In the genomic region with DNA sequence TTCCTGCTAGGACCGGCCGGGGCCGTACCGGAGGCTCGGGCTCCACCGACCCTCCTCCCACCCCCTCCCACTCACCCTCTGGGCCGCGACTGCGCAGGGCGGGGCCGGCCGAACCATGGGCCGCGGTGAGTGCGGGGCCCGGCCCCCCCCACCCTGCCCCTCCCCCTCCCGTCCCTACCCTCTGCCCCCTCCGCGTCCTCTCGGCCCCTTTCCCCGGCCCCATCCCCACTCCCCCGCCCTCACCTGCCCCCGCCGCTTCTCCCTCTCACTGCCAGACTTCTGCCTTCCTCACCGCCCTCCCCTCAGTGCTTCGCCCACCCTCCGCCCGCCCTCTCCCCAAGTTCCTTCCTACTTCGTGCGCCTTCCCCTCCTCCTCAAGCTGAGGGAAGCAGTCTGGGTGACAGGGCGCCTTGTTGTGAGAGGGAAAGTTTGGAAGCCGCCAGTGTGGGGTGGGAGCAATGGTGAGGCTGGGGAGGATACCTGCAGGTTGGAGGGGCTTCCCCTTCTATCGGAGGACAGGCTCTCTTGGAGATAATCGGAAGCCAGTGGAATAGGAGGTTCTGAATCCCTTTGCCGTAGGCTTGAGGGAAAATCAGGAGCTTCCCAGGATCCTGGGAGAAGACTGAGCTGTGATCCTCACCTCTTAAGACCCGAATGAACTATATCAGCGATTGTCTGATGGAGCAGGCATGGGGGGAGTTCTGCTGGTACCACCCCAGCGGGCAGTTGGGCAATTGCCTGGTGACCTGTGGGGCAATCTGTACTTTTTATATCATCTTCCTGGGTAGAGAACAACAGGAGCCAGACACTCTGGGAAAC, we compare ENCODE assay signal across 8 cellular contexts. TPM values are rescaled to one million over a fixed set of nuclear protein-coding genes. Genes with fewer than 3 reads are reported as not detected.
DNase-seq lines count a peak whose midpoint lies in the region; TF ChIP-seq lines count a peak whose summit lies in the region.

No MANE protein-coding gene starts in this region.

- peaks cover 26% of the 10 kb centered on the region for H3K36me3 ChIP-seq in BJ (ENCODE audit: control insufficient read depth, insufficient read depth, low read length)

- H3K27me3 ChIP-seq in BJ (ENCODE audit: control insufficient read depth, insufficient read depth, low read length) (no peaks in the 10 kb centered on the region), layer of hippocampus (ENCODE audit: control insufficient read depth, insufficient read depth, low read length) (no peaks in the 10 kb centered on the region)

- peak overlapping the region; percentile 77 for H3K4me3 ChIP-seq in BJ (ENCODE audit: low read depth, low read length)

- TF ChIP-seq CTCF in BJ (IDR thresholded peaks at IDR 0.05; ENCODE audit: insufficient read depth, low read depth, low read length), result no peak

- DNase-seq in BJ (ENCODE audit: low read depth), result no peak
- peak; percentile 37 for DNase-seq in HuH-7 (ENCODE audit: low spot score)
- DNase-seq in T-helper 2 cell, result peak in 3 of 5 experiments; percentile 24 to 57 (median 49)
- peak; percentile 53 for DNase-seq in cerebellar cortex (ENCODE audit: low spot score)
- peak; percentile 50 for DNase-seq in stimulated activated CD4-positive, alpha-beta T cell treated with anti-CD3 and anti-CD28 coated beads, Interleukin-4, amount 100 ng/mL, for 1 hour
- no peak for DNase-seq in NCI-H2081 (lab: John Stamatoyannopoulos, UW)
- no peak for DNase-seq in NCI-H446 treated with DMSO at 0.1 percent for 48 hours (lab: John Stamatoyannopoulos, UW)

- H3K27ac ChIP-seq in layer of hippocampus (ENCODE audit: low read depth, low read length), result peak overlapping the region; percentile 100

- POLR2A ChIA-PET in BJ (lab: Charles Lee), result interaction anchor here (0.7 kb wide), 1 partner anchor 12 kb away, joined by 3 read pairs; no protein-coding TSS in a partner anchor

- CTCF ChIA-PET in BJ (lab: Yijun Ruan, JAX), result interaction anchor here (1.6 kb wide), 2 partner anchors 60 to 64 kb away, joined by 3 to 10 read pairs; partner anchors contain the start of gene GLI1

RNA-seq across cellular contexts. Expression of gene MBD6, which starts 0.5 kb away (rescaled TPM):
- 5.6 and 8.3 TPM in 2 replicates for polyA plus RNA-seq in BJ (2011; rRNA removed)
- polyA minus RNA-seq in BJ (2011; rRNA and poly(A)+ RNA removed), result 5.3 and 12.2 TPM in 2 replicates

RNA-seq across cellular contexts. Expression of gene DDIT3, which starts 2.8 kb away (rescaled TPM):
- 65.4 and 78.1 TPM in 2 replicates for polyA plus RNA-seq in BJ (2011; rRNA removed)
- polyA minus RNA-seq in BJ (2011; rRNA and poly(A)+ RNA removed), result 18.3 and 22.4 TPM in 2 replicates

RNA-seq across cellular contexts. Expression of gene DCTN2, which starts 23.9 kb away (rescaled TPM):
- polyA plus RNA-seq in BJ (2011; rRNA removed), result 133 and 167 TPM in 2 replicates
- polyA minus RNA-seq in BJ (2011; rRNA and poly(A)+ RNA removed), result 108 and 168 TPM in 2 replicates

RNA-seq across cellular contexts. Expression of gene KIF5A, which starts 26.7 kb away (rescaled TPM):
- polyA plus RNA-seq in BJ (2011; rRNA removed), result 0.50 and 0.64 TPM in 2 replicates
- polyA minus RNA-seq in BJ (2011; rRNA and poly(A)+ RNA removed), result 0.31 and 0.57 TPM in 2 replicates

RNA-seq across cellular contexts. Expression of gene MARS1, which starts 35.2 kb away (rescaled TPM):
- 280 and 378 TPM in 2 replicates for polyA plus RNA-seq in BJ (2011; rRNA removed)
- 225 and 258 TPM in 2 replicates for polyA minus RNA-seq in BJ (2011; rRNA and poly(A)+ RNA removed)

Comparison
In these comparisons a context has a peak if more than half of its experiments do, and no peak if none do; other contexts are left out.
1. DNase-seq: peak in HuH-7 (single experiment), T-helper 2 cell (3 of 5), cerebellar cortex (single experiment) and stimulated activated CD4-positive, alpha-beta T cell treated with anti-CD3 and anti-CD28 coated beads, Interleukin-4, amount 100 ng/mL, for 1 hour (single experiment); none in BJ (single experiment), NCI-H2081 (0 of 2) and NCI-H446 treated with DMSO at 0.1 percent for 48 hours (single experiment).